14 cellular contexts compared by ENCODE assay signal in the genomic region with DNA sequence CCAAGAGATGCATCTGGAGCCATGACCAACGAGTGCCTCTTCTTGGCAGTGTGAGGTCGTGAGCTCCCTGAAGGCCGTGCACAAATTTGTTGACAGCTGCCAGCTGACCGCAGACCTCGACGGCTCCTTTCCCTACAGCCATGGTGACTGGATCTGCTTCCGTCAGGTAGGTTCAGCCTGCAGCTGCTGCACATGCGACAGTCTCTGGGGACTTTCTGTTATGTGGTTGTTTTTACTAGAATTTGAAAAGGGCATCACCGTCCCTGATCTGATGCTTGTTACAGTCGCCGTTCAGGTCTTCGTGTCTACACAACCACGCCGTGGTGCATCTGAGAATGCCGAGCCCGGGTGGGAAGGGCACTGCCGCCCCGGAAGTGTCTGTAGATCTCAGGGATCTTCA. TPM values are rescaled to one million over a fixed set of nuclear protein-coding genes. Genes with fewer than 3 reads are reported as not detected.
"Had no signal": no experiment of that assay in that cellular context is flagged by ENCODE, and none has a peak within 500 bp of the region (broad histone marks: within the 10 kb centered on the region; RNA-seq: fewer than 3 reads in every experiment).

No MANE protein-coding gene starts in this region.

- DNase-seq: activated CD4-positive, alpha-beta memory T cell treated with anti-CD3 and anti-CD28 coated beads for 36 hours; activated CD4-positive, CD25-positive, alpha-beta regulatory T cell treated with anti-CD3 and anti-CD28 coated beads, Interleukin-2, amount 50 U/mL, for 72 hours; amygdala; cerebellar nuclear complex; dorsolateral prefrontal cortex; mammary epithelial cell; ovary; stimulated activated CD4-positive, alpha-beta T cell treated with anti-CD3 and anti-CD28 coated beads, Interleukin-15, amount 100 ng/mL, for 24 hours; stimulated activated CD4-positive, alpha-beta T cell treated with anti-CD3 and anti-CD28 coated beads, Interleukin-4, amount 100 ng/mL, for 24 hours had no signal

- H3K4me1 ChIP-seq: esophagus muscularis mucosa had no signal

- H3K27me3 ChIP-seq: ovary had no signal

- H3K27ac ChIP-seq: dorsolateral prefrontal cortex, esophagus muscularis mucosa, ovary had no signal

- H3K36me3 ChIP-seq: esophagus muscularis mucosa, ovary had no signal

- H3K4me3 ChIP-seq: dorsolateral prefrontal cortex, esophagus muscularis mucosa, ovary had no signal

- H3K9me3 ChIP-seq: esophagus muscularis mucosa, ovary had no signal

- ATAC-seq: left colon had no signal

RNA-seq across cellular contexts. Expression of gene LRRC14B, which starts 36.5 kb away (rescaled TPM):
- total RNA-seq: activated CD4-positive, alpha-beta memory T cell treated with anti-CD3 and anti-CD28 coated beads for 36 hours; esophagus muscularis mucosa; fibroblast of villous mesenchyme; left colon; mammary epithelial cell had no signal
- polyA plus RNA-seq: mammary epithelial cell, neural cell, urinary bladder had no signal
